8 cellular contexts compared by ENCODE assay signal in the genomic region with DNA sequence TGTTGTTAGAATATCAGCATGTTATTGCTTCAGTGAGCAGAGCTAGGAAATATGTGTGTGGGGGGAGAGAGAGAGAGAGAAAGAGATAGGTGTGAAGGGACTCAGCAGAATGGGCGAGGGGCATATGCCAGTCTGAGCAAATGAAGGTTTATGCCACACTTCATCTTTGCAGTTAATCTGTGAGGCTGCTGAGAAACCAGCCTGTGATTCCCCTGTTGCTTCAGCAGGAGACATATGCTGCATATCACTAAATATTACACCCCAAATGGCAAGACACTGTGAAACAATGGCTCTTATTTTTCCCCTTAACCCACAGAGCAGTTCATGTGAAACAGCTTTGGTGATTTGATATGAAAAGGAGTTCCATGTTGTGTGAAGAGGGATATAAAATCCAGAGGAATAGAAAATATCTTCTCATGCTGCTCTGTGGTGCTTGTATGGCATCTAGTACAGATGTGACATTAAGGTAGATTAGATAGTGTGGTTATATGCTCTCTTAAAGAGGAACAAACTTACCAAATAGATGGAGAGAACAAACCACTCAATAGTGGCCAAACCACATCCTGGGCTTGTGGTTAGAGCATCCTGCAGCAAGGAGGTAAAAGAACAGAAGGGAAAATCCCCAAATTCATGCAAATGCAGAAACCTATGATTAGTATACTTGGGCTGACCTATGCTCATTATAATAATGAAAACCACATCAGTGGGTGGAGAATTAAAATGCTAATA.
A peak's percentile ranks its signal among the peaks of the same experiment; 100 is the strongest.
DNase-seq lines count a peak whose midpoint lies in the region; ATAC-seq, FAIRE-seq and TF ChIP-seq lines count a peak whose summit lies in the region.

No MANE protein-coding gene starts in this region.

- DNase-seq in right lobe of liver, result no peak
- DNase-seq in HepG2 (ENCODE audit: low spot score), result no peak
- DNase-seq in activated CD4-positive, alpha-beta T cell treated with anti-CD3 and anti-CD28 coated beads, Interleukin-2, amount 10 ng/mL, durations not matched to agents 7 days and 5 days, result peak; percentile 96
- peak; percentile 36 for DNase-seq in germinal center (ENCODE audit: low spot score)
- peak in 1 of 2 donors; percentile 41 for DNase-seq in upper lobe of left lung
- no peak for DNase-seq in RKO (ENCODE audit: low spot score)
- no peak for DNase-seq in islet precursor cell

- POLR2A ChIA-PET in HepG2 (lab: Yijun Ruan, JAX), result no interaction called here
- POLR2A ChIA-PET in activated CD4-positive, alpha-beta T cell treated with anti-CD3 and anti-CD28 coated beads, Interleukin-2, amount 10 ng/mL, durations not matched to agents 7 days and 5 days (lab: Charles Lee), result no interaction called here

- H3K9me3 ChIP-seq in right lobe of liver (no peaks in the 10 kb centered on the region), HepG2 (ENCODE audit: low read length) (no peaks in the 10 kb centered on the region), upper lobe of left lung (no peaks in the 10 kb centered on the region)

- H3K36me3 ChIP-seq in right lobe of liver (no peaks in the 10 kb centered on the region), HepG2 (replicated peaks in 1 of 2; ENCODE audit: control insufficient read depth in 1 of 2, insufficient read depth in 2 of 2, low read length in 2 of 2) (no peaks in the 10 kb centered on the region), upper lobe of left lung (no peaks in the 10 kb centered on the region)

- no peaks in the 10 kb centered on the region for H4K20me1 ChIP-seq in HepG2 (ENCODE audit: insufficient read depth, low read length)

- peak overlapping the region; percentile 75 for H3K4me3 Mint-ChIP-seq in activated CD4-positive, alpha-beta T cell treated with anti-CD3 and anti-CD28 coated beads, Interleukin-2, amount 10 ng/mL, durations not matched to agents 7 days and 5 days

- 63% methylated on average over 1 of the region's 1 CpG for WGBS in right lobe of liver (ENCODE audit: insufficient coverage, low coverage, low lambda C conversion rate, missing lambda C conversion rate)
- 0% methylated on average over 1 of the region's 1 CpG for WGBS in HepG2 (ENCODE audit: low lambda C conversion rate)
- 70 to 83% methylated on average over 1 of the region's 1 CpG for WGBS in upper lobe of left lung, 2 donors

- CTCF ChIA-PET in HepG2 (lab: Yijun Ruan, JAX; ENCODE audit: low intra/inter-chr PET ratio, low total read pairs), result no interaction called here
- CTCF ChIA-PET in activated CD4-positive, alpha-beta T cell treated with anti-CD3 and anti-CD28 coated beads, Interleukin-2, amount 10 ng/mL, durations not matched to agents 7 days and 5 days (lab: Charles Lee), result no interaction called here

- no peak for TF ChIP-seq EP300 in HepG2 (IDR thresholded peaks at IDR 0.05; ENCODE audit: low read depth in 2 of 2, low read length in 2 of 2)
- no peak for TF ChIP-seq EP300 in HepG2 (CRISPR knock-in tag; IDR thresholded peaks at IDR 0.05; ENCODE audit: borderline replicate concordance)
- TF ChIP-seq EP300 in upper lobe of left lung (IDR thresholded peaks at IDR 0.05), result no peak

- H3K9me3 Mint-ChIP-seq in activated CD4-positive, alpha-beta T cell treated with anti-CD3 and anti-CD28 coated beads, Interleukin-2, amount 10 ng/mL, durations not matched to agents 7 days and 5 days, result peaks cover 12% of the 10 kb centered on the region

- BruUV-seq in HepG2 (replicated peaks; lab: Mats Ljungman, UMichigan), result no TSS peak

- H3K4me1 Mint-ChIP-seq in activated CD4-positive, alpha-beta T cell treated with anti-CD3 and anti-CD28 coated beads, Interleukin-2, amount 10 ng/mL, durations not matched to agents 7 days and 5 days, result peaks cover 38% of the 10 kb centered on the region

- no peak overlapping the region for H3K4me2 ChIP-seq in HepG2 (ENCODE audit: low read depth, low read length)

- H3K4me1 ChIP-seq in right lobe of liver (no peaks in the 10 kb centered on the region), HepG2 (ENCODE audit: insufficient read depth, low read length) (no peaks in the 10 kb centered on the region), upper lobe of left lung (no peaks in the 10 kb centered on the region)

- no peaks in the 10 kb centered on the region for H3K27me3 ChIP-seq in right lobe of liver
- no peaks in the 10 kb centered on the region for H3K27me3 ChIP-seq in HepG2 (ENCODE audit: control insufficient read depth in 1 of 2, insufficient read depth in 2 of 2, low read length in 2 of 2)
- H3K27me3 ChIP-seq in upper lobe of left lung, result no peaks in the 10 kb centered on the region

- TF ChIP-seq CTCF in right lobe of liver (IDR thresholded peaks at IDR 0.05), result no peak
- TF ChIP-seq CTCF in HepG2 (CRISPR knock-in tag; IDR thresholded peaks at IDR 0.05), result no peak
- no peak for TF ChIP-seq CTCF in upper lobe of left lung (IDR thresholded peaks at IDR 0.05)

- H2AFZ ChIP-seq in HepG2 (ENCODE audit: low read length), result no peak overlapping the region

- TF ChIP-seq POLR2A in right lobe of liver (IDR thresholded peaks at IDR 0.05) (no peak), HepG2 (IDR thresholded peaks at IDR 0.05; ENCODE audit: insufficient read depth in 1 of 2, low read depth in 2 of 2, low read length in 2 of 2) (no peak), upper lobe of left lung (IDR thresholded peaks at IDR 0.05) (no peak)

- FAIRE-seq in HepG2 (lab: Jason Lieb, UNC), result no peak

- peak overlapping the region; percentile 98 for H3K27ac Mint-ChIP-seq in activated CD4-positive, alpha-beta T cell treated with anti-CD3 and anti-CD28 coated beads, Interleukin-2, amount 10 ng/mL, durations not matched to agents 7 days and 5 days

- intact Hi-C loops in right lobe of liver (cut with DNase I) (no loop called here), HepG2 (cut with micrococcal nuclease; ENCODE audit: unreplicated experiment) (no loop called here)

- in situ Hi-C loops in HepG2 (cut with HindIII; ENCODE audit: extremely low pct_ligation_motif_present, low pct_unique_long_range_greater_than_20kb), result no loop called here

- no peaks in the 10 kb centered on the region for H3K79me2 ChIP-seq in HepG2 (ENCODE audit: insufficient read depth, low read length)

- H3K36me3 Mint-ChIP-seq in activated CD4-positive, alpha-beta T cell treated with anti-CD3 and anti-CD28 coated beads, Interleukin-2, amount 10 ng/mL, durations not matched to agents 7 days and 5 days (ENCODE audit: low read depth), result peaks cover 10% of the 10 kb centered on the region

- H3K27ac ChIP-seq in right lobe of liver, result no peak overlapping the region
- no peak overlapping the region for H3K27ac ChIP-seq in HepG2 (ENCODE audit: extremely low read length, insufficient read depth, low read length)
- H3K27ac ChIP-seq in upper lobe of left lung, result no peak overlapping the region

- H3K4me3 ChIP-seq in right lobe of liver, result no peak overlapping the region
- no peak overlapping the region for H3K4me3 ChIP-seq in HepG2 (replicated peaks in 1 of 3; ENCODE audit: insufficient read depth in 1 of 3, low read depth in 2 of 3, low read length in 3 of 3)
- no peak overlapping the region for H3K4me3 ChIP-seq in upper lobe of left lung

- H3K9ac ChIP-seq in HepG2 (ENCODE audit: insufficient read depth, low read depth, low read length), result no peak overlapping the region

- peaks cover 8% of the 10 kb centered on the region for H3K27me3 Mint-ChIP-seq in activated CD4-positive, alpha-beta T cell treated with anti-CD3 and anti-CD28 coated beads, Interleukin-2, amount 10 ng/mL, durations not matched to agents 7 days and 5 days

- TF ChIP-seq RAD21 in HepG2 (CRISPR knock-in tag; IDR thresholded peaks at IDR 0.05), result no peak

- ATAC-seq in right lobe of liver (peak; percentile 27 to 62 (median 54)), HepG2 (no peak), HG03571 (IDR thresholded peaks at IDR 0.05; ENCODE audit: unreplicated experiment) (peak; percentile 94), upper lobe of left lung (ENCODE audit: low FRiP score in 2 of 2) (peak; percentile 34 to 62)

TF ChIP-seq in HepG2, 621 proteins besides CTCF, POLR2A, EP300 and RAD21 (continues in another document):
- TF ChIP-seq GLI4 (CRISPR knock-in tag; IDR thresholded peaks at IDR 0.05; ENCODE audit: borderline replicate concordance) (no peak), ZNF557 (CRISPR knock-in tag; IDR thresholded peaks at IDR 0.05) (no peak), ZNF552 (CRISPR knock-in tag; IDR thresholded peaks at IDR 0.05; ENCODE audit: borderline replicate concordance) (no peak)
- TF ChIP-seq, protein P1, sequence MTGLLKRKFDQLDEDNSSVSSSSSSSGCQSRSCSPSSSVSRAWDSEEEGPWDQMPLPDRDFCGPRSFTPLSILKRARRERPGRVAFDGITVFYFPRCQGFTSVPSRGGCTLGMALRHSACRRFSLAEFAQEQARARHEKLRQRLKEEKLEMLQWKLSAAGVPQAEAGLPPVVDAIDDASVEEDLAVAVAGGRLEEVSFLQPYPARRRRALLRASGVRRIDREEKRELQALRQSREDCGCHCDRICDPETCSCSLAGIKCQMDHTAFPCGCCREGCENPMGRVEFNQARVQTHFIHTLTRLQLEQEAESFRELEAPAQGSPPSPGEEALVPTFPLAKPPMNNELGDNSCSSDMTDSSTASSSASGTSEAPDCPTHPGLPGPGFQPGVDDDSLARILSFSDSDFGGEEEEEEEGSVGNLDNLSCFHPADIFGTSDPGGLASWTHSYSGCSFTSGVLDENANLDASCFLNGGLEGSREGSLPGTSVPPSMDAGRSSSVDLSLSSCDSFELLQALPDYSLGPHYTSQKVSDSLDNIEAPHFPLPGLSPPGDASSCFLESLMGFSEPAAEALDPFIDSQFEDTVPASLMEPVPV (CRISPR knock-in tag; IDR thresholded peaks at IDR 0.05), result no peak
- TF ChIP-seq, protein P2, sequence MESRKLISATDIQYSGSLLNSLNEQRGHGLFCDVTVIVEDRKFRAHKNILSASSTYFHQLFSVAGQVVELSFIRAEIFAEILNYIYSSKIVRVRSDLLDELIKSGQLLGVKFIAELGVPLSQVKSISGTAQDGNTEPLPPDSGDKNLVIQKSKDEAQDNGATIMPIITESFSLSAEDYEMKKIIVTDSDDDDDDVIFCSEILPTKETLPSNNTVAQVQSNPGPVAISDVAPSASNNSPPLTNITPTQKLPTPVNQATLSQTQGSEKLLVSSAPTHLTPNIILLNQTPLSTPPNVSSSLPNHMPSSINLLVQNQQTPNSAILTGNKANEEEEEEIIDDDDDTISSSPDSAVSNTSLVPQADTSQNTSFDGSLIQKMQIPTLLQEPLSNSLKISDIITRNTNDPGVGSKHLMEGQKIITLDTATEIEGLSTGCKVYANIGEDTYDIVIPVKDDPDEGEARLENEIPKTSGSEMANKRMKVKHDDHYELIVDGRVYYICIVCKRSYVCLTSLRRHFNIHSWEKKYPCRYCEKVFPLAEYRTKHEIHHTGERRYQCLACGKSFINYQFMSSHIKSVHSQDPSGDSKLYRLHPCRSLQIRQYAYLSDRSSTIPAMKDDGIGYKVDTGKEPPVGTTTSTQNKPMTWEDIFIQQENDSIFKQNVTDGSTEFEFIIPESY (CRISPR knock-in tag; IDR thresholded peaks at IDR 0.05), result no peak
- TF ChIP-seq, protein P3, sequence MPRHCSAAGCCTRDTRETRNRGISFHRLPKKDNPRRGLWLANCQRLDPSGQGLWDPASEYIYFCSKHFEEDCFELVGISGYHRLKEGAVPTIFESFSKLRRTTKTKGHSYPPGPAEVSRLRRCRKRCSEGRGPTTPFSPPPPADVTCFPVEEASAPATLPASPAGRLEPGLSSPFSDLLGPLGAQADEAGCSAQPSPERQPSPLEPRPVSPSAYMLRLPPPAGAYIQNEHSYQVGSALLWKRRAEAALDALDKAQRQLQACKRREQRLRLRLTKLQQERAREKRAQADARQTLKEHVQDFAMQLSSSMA (CRISPR knock-in tag; IDR thresholded peaks at IDR 0.05), result no peak

Comparison
In these comparisons a context has a peak if more than half of its experiments do, and no peak if none do; other contexts are left out.
1. DNase-seq: peak in activated CD4-positive, alpha-beta T cell treated with anti-CD3 and anti-CD28 coated beads, Interleukin-2, amount 10 ng/mL, durations not matched to agents 7 days and 5 days (single experiment) and germinal center (single experiment); none in right lobe of liver (0 of 3), HepG2 (single experiment), RKO (single experiment) and islet precursor cell (single experiment).